Comparison of ENCODE assay signal across 9 cellular contexts in the genomic region with DNA sequence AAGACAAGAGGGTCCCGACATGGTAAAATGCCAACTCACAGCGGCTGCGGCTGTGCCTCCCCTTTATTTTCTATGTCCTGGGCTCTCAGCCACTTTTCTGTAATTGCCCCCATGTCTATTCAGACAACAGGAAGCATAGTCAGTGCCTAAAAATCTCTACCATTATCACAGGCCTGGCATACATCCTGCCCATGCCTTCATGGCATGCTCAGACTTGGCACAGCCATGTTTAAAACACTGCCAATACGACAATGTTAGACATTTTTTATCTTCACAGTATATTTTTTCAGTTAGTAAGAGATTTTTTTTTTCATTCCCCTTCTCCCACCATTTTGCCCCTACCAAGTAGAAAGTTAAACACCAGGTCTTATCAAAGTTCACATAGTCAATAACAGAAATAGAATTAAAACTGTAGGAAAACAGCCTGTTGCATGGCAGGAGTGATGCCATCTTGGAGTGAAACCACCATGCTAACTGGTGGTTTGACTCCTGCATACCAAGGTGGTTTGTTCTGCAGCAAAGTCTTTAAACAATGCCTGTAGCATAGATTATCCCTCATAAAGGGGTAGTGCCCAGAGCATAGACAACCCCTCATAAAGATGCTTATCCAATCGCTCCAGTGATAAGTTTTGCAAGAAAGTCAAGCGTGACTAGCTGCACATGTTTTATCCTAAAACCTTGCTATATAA. TPM values are rescaled to one million over a fixed set of nuclear protein-coding genes. Genes with fewer than 3 reads are reported as not detected.
DNase-seq lines count a peak whose midpoint lies in the region; ATAC-seq and TF ChIP-seq lines count a peak whose summit lies in the region.
"Had no signal": no experiment of that assay in that cellular context is flagged by ENCODE, and none has a peak within 500 bp of the region (broad histone marks: within the 10 kb centered on the region; RNA-seq: fewer than 3 reads in every experiment).

No MANE protein-coding gene starts in this region.

- no peaks in the 10 kb centered on the region for H4K20me1 ChIP-seq in hepatocyte (ENCODE audit: insufficient read depth, poor library complexity, severe bottlenecking)

- peak; percentile 33 for ATAC-seq in left ventricle myocardium superior
- no peak for ATAC-seq in Right ventricle myocardium superior (ENCODE audit: poor library complexity)
- ATAC-seq in HG02763 (IDR thresholded peaks at IDR 0.05; ENCODE audit: unreplicated experiment) = no peak
- no peak for ATAC-seq in GM21423 (IDR thresholded peaks at IDR 0.05; ENCODE audit: unreplicated experiment)

- DNase-seq in left ventricle myocardium superior (no peak), Right ventricle myocardium superior (no peak), hepatocyte (ENCODE audit: low spot score) (no peak), uterus (no peak), Calu3 (no peak)
- no peak for DNase-seq in activated T-helper 2 cell treated with anti-CD3 and anti-CD28 coated beads, Interferon-gamma antibody, Interleukin-2, Interleukin-4, amounts not matched to agents 10 μg/mL and 5 μg/mL and 100 μg/mL, durations not matched to agents 14 hours and 24 hours and 36 hours (ENCODE audit: low spot score)
- DNase-seq: NCI-H524 treated with DMSO at 0.1 percent for 48 hours had no signal

- H3K9me3 Mint-ChIP-seq in activated T-helper 2 cell treated with anti-CD3 and anti-CD28 coated beads, Interferon-gamma antibody, Interleukin-2, Interleukin-4, amounts not matched to agents 10 μg/mL and 5 μg/mL and 100 μg/mL, durations not matched to agents 14 hours and 24 hours and 36 hours = no peaks in the 10 kb centered on the region
- H3K9me3 Mint-ChIP-seq in Calu3 (ENCODE audit: low read depth, unreplicated experiment) = no peaks in the 10 kb centered on the region

- no peak overlapping the region for H3K4me2 ChIP-seq in hepatocyte

- no peak overlapping the region for H3K4me3 ChIP-seq in hepatocyte
- no peak overlapping the region for H3K4me3 ChIP-seq in uterus

- no peak for TF ChIP-seq POLR2A in uterus (IDR thresholded peaks at IDR 0.05)

- no peaks in the 10 kb centered on the region for H3K27me3 Mint-ChIP-seq in activated T-helper 2 cell treated with anti-CD3 and anti-CD28 coated beads, Interferon-gamma antibody, Interleukin-2, Interleukin-4, amounts not matched to agents 10 μg/mL and 5 μg/mL and 100 μg/mL, durations not matched to agents 14 hours and 24 hours and 36 hours (ENCODE audit: low read depth)
- no peaks in the 10 kb centered on the region for H3K27me3 Mint-ChIP-seq in Calu3 (ENCODE audit: unreplicated experiment)

- H3K4me1 ChIP-seq in hepatocyte (ENCODE audit: insufficient read depth) (peaks cover 33% of the 10 kb centered on the region), uterus (peaks cover 10 to 11% of the 10 kb centered on the region in 2 donors)

- peak overlapping the region; percentile 48 for H3K27ac ChIP-seq in hepatocyte
- peak overlapping the region; percentile 17 to 64 for H3K27ac ChIP-seq in uterus

- H3K4me1 Mint-ChIP-seq in activated T-helper 2 cell treated with anti-CD3 and anti-CD28 coated beads, Interferon-gamma antibody, Interleukin-2, Interleukin-4, amounts not matched to agents 10 μg/mL and 5 μg/mL and 100 μg/mL, durations not matched to agents 14 hours and 24 hours and 36 hours (ENCODE audit: low read depth) = peaks cover 63% of the 10 kb centered on the region
- H3K4me1 Mint-ChIP-seq in Calu3 (ENCODE audit: low read depth, unreplicated experiment) = peaks cover 6% of the 10 kb centered on the region

- H2AFZ ChIP-seq in hepatocyte = no peak overlapping the region

- intact Hi-C loops in left ventricle myocardium superior (cut with micrococcal nuclease) (no loop called here), Right ventricle myocardium superior (cut with DNase I) (loop anchor here (10.0 kb wide), 1 partner anchor 129 kb away; no protein-coding TSS in a partner anchor), uterus (cut with DNase I; ENCODE audit: low total_unique reads) (no loop called here), Calu3 (cut with micrococcal nuclease; ENCODE audit: unreplicated experiment) (no loop called here)
- intact Hi-C loops in activated T-helper 2 cell treated with anti-CD3 and anti-CD28 coated beads, Interferon-gamma antibody, Interleukin-2, Interleukin-4, amounts not matched to agents 10 μg/mL and 5 μg/mL and 100 μg/mL, durations not matched to agents 14 hours and 24 hours and 36 hours (cut with micrococcal nuclease) = no loop called here

- H3K9me2 ChIP-seq in hepatocyte (replicated peaks; ENCODE audit: insufficient read depth) = no peaks in the 10 kb centered on the region

- no peak for TF ChIP-seq CTCF in hepatocyte (IDR thresholded peaks at IDR 0.05; ENCODE audit: poor library complexity)
- TF ChIP-seq CTCF in uterus (IDR thresholded peaks at IDR 0.05) = no peak
- no peak for TF ChIP-seq CTCF in Calu3 (IDR thresholded peaks at IDR 0.05; ENCODE audit: unreplicated experiment)

- H3K36me3 Mint-ChIP-seq in activated T-helper 2 cell treated with anti-CD3 and anti-CD28 coated beads, Interferon-gamma antibody, Interleukin-2, Interleukin-4, amounts not matched to agents 10 μg/mL and 5 μg/mL and 100 μg/mL, durations not matched to agents 14 hours and 24 hours and 36 hours (ENCODE audit: low read depth) = peaks cover 95% of the 10 kb centered on the region
- H3K36me3 Mint-ChIP-seq in Calu3 (ENCODE audit: insufficient read depth, unreplicated experiment) = peaks cover 6% of the 10 kb centered on the region

- CTCF ChIA-PET in Calu3 (lab: Charles Lee) = no interaction called here

- H3K27me3 ChIP-seq in hepatocyte = no peaks in the 10 kb centered on the region
- H3K27me3 ChIP-seq in uterus = no peaks in the 10 kb centered on the region

- peak overlapping the region; percentile 69 for H3K4me3 Mint-ChIP-seq in activated T-helper 2 cell treated with anti-CD3 and anti-CD28 coated beads, Interferon-gamma antibody, Interleukin-2, Interleukin-4, amounts not matched to agents 10 μg/mL and 5 μg/mL and 100 μg/mL, durations not matched to agents 14 hours and 24 hours and 36 hours (ENCODE audit: low read depth)
- H3K4me3 Mint-ChIP-seq in Calu3 (ENCODE audit: low read depth, unreplicated experiment) = no peak overlapping the region

- WGBS in hepatocyte (ENCODE audit: low lambda C conversion rate, missing lambda C conversion rate) = 84% methylated on average over 6 of the region's 6 CpGs

- H3K79me2 ChIP-seq in hepatocyte = no peaks in the 10 kb centered on the region

- H3K36me3 ChIP-seq in hepatocyte (replicated peaks; ENCODE audit: insufficient read depth, low read depth) = no peaks in the 10 kb centered on the region
- no peaks in the 10 kb centered on the region for H3K36me3 ChIP-seq in uterus

- no peaks in the 10 kb centered on the region for H3K9me3 ChIP-seq in hepatocyte (ENCODE audit: low read depth)
- no peaks in the 10 kb centered on the region for H3K9me3 ChIP-seq in uterus

- BruUV-seq in Calu3 (replicated peaks; lab: Mats Ljungman, UMichigan) = no TSS peak

- peak overlapping the region; percentile 98 for H3K27ac Mint-ChIP-seq in activated T-helper 2 cell treated with anti-CD3 and anti-CD28 coated beads, Interferon-gamma antibody, Interleukin-2, Interleukin-4, amounts not matched to agents 10 μg/mL and 5 μg/mL and 100 μg/mL, durations not matched to agents 14 hours and 24 hours and 36 hours
- H3K27ac Mint-ChIP-seq in Calu3 (ENCODE audit: unreplicated experiment) = no peak overlapping the region

RNA-seq across cellular contexts. Expression of a gene that starts 18.9 kb away (rescaled TPM):
- total RNA-seq in left ventricle myocardium superior (9.4 TPM), Right ventricle myocardium superior (7.3 TPM), hepatocyte (38.8 and 43.3 TPM in 2 replicates), uterus (10 to 100 TPM in 3 of 4 donors, 1 to 10 TPM in 1; 9.1 to 73.9 (median 40.5) TPM), Calu3 (2022) (27.3 and 28.2 TPM in 2 replicates)
- 114 and 115 TPM in 2 replicates for total RNA-seq in activated T-helper 2 cell treated with anti-CD3 and anti-CD28 coated beads, Interferon-gamma antibody, Interleukin-2, Interleukin-4, amounts not matched to agents 10 μg/mL and 5 μg/mL and 100 μg/mL, durations not matched to agents 14 hours and 24 hours and 36 hours
- polyA plus RNA-seq in hepatocyte = 53.3 and 69.0 TPM in 2 replicates
